ENCODE assay signal across 23 cellular contexts in genomic region chr2:164831180-164831579, GRCh38. TPM values are rescaled to one million over a fixed set of nuclear protein-coding genes. Genes with fewer than 3 reads are reported as not detected.
A peak's percentile ranks its signal among the peaks of the same experiment; 100 is the strongest.
DNase-seq lines count a peak whose midpoint lies in the region; ATAC-seq, FAIRE-seq and TF ChIP-seq lines count a peak whose summit lies in the region.
"Had no signal": no experiment of that assay in that cellular context is flagged by ENCODE, and none has a peak within 500 bp of the region (broad histone marks: within the 10 kb centered on the region; RNA-seq: fewer than 3 reads in every experiment).

No MANE protein-coding gene starts in this region.

- no peaks in the 10 kb centered on the region for H3K27me3 ChIP-seq in gastrocnemius medialis

- TF ChIP-seq POLR2A in gastrocnemius medialis (IDR thresholded peaks at IDR 0.05): no peak

- no peak for DNase-seq in RCC 7860 (ENCODE audit: low spot score)
- no peak for DNase-seq in WTC11 (ENCODE audit: low spot score)
- DNase-seq in kidney: no peak
- DNase-seq in gastrocnemius medialis: no peak
- no peak for DNase-seq in NCI-H2029 treated with DMSO at 0.1 percent for 48 hours (lab: John Stamatoyannopoulos, UW)
- DNase-seq in activated CD4-positive, alpha-beta T cell treated with anti-CD3 and anti-CD28 coated beads for 48 hours: no peak
- DNase-seq: CD8-positive, alpha-beta memory T cell; DMS79 treated with DMSO at 0.1 percent for 48 hours; Karpas-422; NCI-H1092 treated with DMSO at 0.1 percent for 48 hours; NCI-H187; NCI-H2171 treated with DMSO at 0.1 percent for 48 hours; NCI-H524; PC-9; RPMI8226; SHP77 had no signal

- peaks cover 5 to 14% of the 10 kb centered on the region in 2 donors for H3K4me1 ChIP-seq in kidney (ENCODE audit: control insufficient read depth in 1 of 2, insufficient read depth in 1 of 2, low read depth in 1 of 2, low read length in 2 of 2)
- peaks cover 0 to 7% of the 10 kb centered on the region in 2 donors for H3K4me1 ChIP-seq in gastrocnemius medialis

- H3K4me1 Mint-ChIP-seq in WTC11: peaks cover 4% of the 10 kb centered on the region; the same call in 1 of the 2 replicates
- H3K4me1 Mint-ChIP-seq: CD8-positive, alpha-beta memory T cell had no signal

- no peak overlapping the region for H3K9ac ChIP-seq in kidney (ENCODE audit: low read length in 2 of 2)

- intact Hi-C loops in kidney (cut with DNase I) (no loop called here), gastrocnemius medialis (cut with DNase I; ENCODE audit: low total_unique reads) (loop anchor here (5.0 kb wide), 1 partner anchor 44 kb away; no protein-coding TSS in a partner anchor)

- POLR2A ChIA-PET in WTC11 (lab: Charles Lee): interaction anchor here (0.6 kb wide), 1 partner anchor 9 kb away, joined by 3 read pairs; no protein-coding TSS in a partner anchor

- CTCF ChIA-PET in WTC11 (lab: Charles Lee): interaction anchor here (2.4 kb wide), 1 partner anchor 11 kb away, joined by 11 read pairs; the partner anchor contains the start of gene COBLL1

- no peaks in the 10 kb centered on the region for H3K27me3 Mint-ChIP-seq in WTC11 (ENCODE audit: low read depth)
- H3K27me3 Mint-ChIP-seq: B cell had no signal

- ATAC-seq in WTC11: no peak
- ATAC-seq in gastrocnemius medialis: no peak
- ATAC-seq in HG03095 (IDR thresholded peaks at IDR 0.05; ENCODE audit: unreplicated experiment): no peak
- ATAC-seq in HG02678 (IDR thresholded peaks at IDR 0.05; ENCODE audit: unreplicated experiment): no peak
- ATAC-seq: HCT116, HepG2 had no signal

- no peaks in the 10 kb centered on the region for H3K9me3 ChIP-seq in kidney (ENCODE audit: control insufficient read depth in 1 of 2, low read length in 2 of 2)
- H3K9me3 ChIP-seq in gastrocnemius medialis: no peaks in the 10 kb centered on the region

- no peak overlapping the region for H3K4me3 Mint-ChIP-seq in WTC11
- H3K4me3 Mint-ChIP-seq: B cell; CD8-positive, alpha-beta memory T cell had no signal

- peak; percentile 62 for FAIRE-seq in RCC 7860 (lab: Jason Lieb, UNC)
- peak; percentile 39 for FAIRE-seq in kidney (lab: Jason Lieb, UNC)
- FAIRE-seq: GM18507, HepG2 had no signal

- H3K4me3 ChIP-seq in kidney (ENCODE audit: low read length in 2 of 2) (no peak overlapping the region), gastrocnemius medialis (no peak overlapping the region)
- H3K4me3 ChIP-seq: PC-9 had no signal

- H3K36me3 Mint-ChIP-seq in WTC11: no peaks in the 10 kb centered on the region
- H3K36me3 Mint-ChIP-seq: CD8-positive, alpha-beta memory T cell had no signal

- H3K27ac Mint-ChIP-seq in WTC11: 0 out of 2 replicates have a peak overlapping the region, but pooled peaks have one; percentile 41
- H3K27ac Mint-ChIP-seq: CD8-positive, alpha-beta memory T cell had no signal

- no peak for TF ChIP-seq CTCF in WTC11 (IDR thresholded peaks at IDR 0.05)
- TF ChIP-seq CTCF in kidney (IDR thresholded peaks at IDR 0.05; ENCODE audit: borderline replicate concordance, extremely low read depth, insufficient read depth): no peak
- no peak for TF ChIP-seq CTCF in gastrocnemius medialis (IDR thresholded peaks at IDR 0.05 in 4 of 5, conservative IDR thresholded peaks at IDR 0.05 in 1 of 5)

- H3K9me3 Mint-ChIP-seq in WTC11: no peaks in the 10 kb centered on the region

- H3K27ac ChIP-seq in kidney (ENCODE audit: low read depth in 2 of 2, low read length in 2 of 2) (peak overlapping the region in 1 of 2 donors; percentile 36), gastrocnemius medialis (peak overlapping the region; percentile 37 to 67 (median 56))
- H3K27ac ChIP-seq: C4-2B, PC-9 had no signal

- in situ Hi-C loops in gastrocnemius medialis (cut with MboI; ENCODE audit: low sequenced_read_pairs in 4 of 4): no loop called here

- H3K36me3 ChIP-seq in kidney (ENCODE audit: control insufficient read depth in 1 of 2, insufficient read depth in 2 of 2, low read length in 2 of 2) (peaks cover 0 to 5% of the 10 kb centered on the region in 2 donors), gastrocnemius medialis (no peaks in the 10 kb centered on the region)

TF ChIP-seq in WTC11, 78 proteins besides CTCF, POLR2A, EP300 and RAD21:
- no peak for TF ChIP-seq IRF2 (CRISPR knock-in tag; IDR thresholded peaks at IDR 0.05; ENCODE audit: borderline replicate concordance, low read depth)
- TF ChIP-seq HMGA2 (CRISPR knock-in tag; IDR thresholded peaks at IDR 0.05): peak; percentile 99

RNA-seq across cellular contexts. Expression of gene COBLL1, which starts 10.4 kb away (rescaled TPM):
- total RNA-seq in WTC11 (2021) (4.4 to 6.3 TPM (median 5.8 TPM) in 3 replicates), kidney (205 TPM), gastrocnemius medialis (1 to 10 TPM; 1.9 to 9.6 (median 4.0) TPM)
- 39.7 TPM for polyA plus RNA-seq in kidney (ENCODE audit: insufficient read depth, low read depth, low replicate concordance)
- total RNA-seq: CD8-positive, alpha-beta memory T cell had no signal
- polyA plus RNA-seq: CD8-positive, alpha-beta memory T cell had no signal

Comparison
In these comparisons a context has a peak if more than half of its experiments do, and no peak if none do; other contexts are left out.
1. RNA of gene COBLL1, which starts 10.4 kb away (total RNA-seq): 205 TPM in kidney (single experiment); 4.4 to 6.3 TPM in WTC11 and 1.9 to 9.6 TPM in gastrocnemius medialis; every median in the first group is over 10 times any median in the second.